Comparison of ENCODE assay signal across 1 cellular context in the genomic region with DNA sequence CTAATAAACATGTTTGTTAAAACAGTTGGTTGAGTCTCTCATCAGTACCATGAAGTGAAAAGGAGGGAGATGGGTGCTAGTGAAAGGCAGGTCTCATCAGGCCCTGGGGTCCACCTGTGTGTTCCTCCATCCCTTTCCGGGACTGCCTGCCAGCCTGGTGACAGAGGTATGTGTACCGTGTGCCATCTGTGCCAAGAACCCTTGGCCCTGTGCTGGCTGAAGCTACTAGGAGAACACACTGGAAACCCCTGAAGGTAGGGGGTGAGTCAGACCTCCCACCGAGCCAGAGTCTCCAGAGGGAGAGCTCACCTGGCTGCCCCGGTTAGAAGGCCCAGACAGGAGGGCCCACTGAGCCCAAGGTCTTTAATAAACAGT.
TF ChIP-seq lines count a peak whose summit lies in the region.

No MANE protein-coding gene starts in this region.

TF ChIP-seq in K562, 482 proteins besides CTCF, POLR2A, EP300 and RAD21 (continued from another document and continues in another):
- TF ChIP-seq ZNF197 (CRISPR knock-in tag; IDR thresholded peaks at IDR 0.05; ENCODE audit: low read depth) (no peak), MECOM (CRISPR knock-in tag; IDR thresholded peaks at IDR 0.05) (no peak), NFATC3 (IDR thresholded peaks at IDR 0.05) (no peak), ZNF717 (CRISPR knock-in tag; IDR thresholded peaks at IDR 0.05) (no peak), CBX5 (IDR thresholded peaks at IDR 0.05; ENCODE audit: borderline replicate concordance, low read depth) (no peak), ASH1L (IDR thresholded peaks at IDR 0.05; ENCODE audit: borderline replicate concordance, low read depth, partially characterized antibody) (no peak), CEBPG (CRISPR knock-in tag; IDR thresholded peaks at IDR 0.05) (no peak), CEBPG (tag; conservative IDR thresholded peaks at IDR 0.05 in 1 of 2, IDR thresholded peaks at IDR 0.05 in 1 of 2) (no peak), ZNF146 (CRISPR knock-in tag; IDR thresholded peaks at IDR 0.05; ENCODE audit: unreplicated experiment) (no peak), MAFF (IDR thresholded peaks at IDR 0.05; ENCODE audit: low read length) (no peak), KLF10 (CRISPR knock-in tag; IDR thresholded peaks at IDR 0.05) (no peak), MAFK (IDR thresholded peaks at IDR 0.05; ENCODE audit: low read length) (no peak), FOXK1 (CRISPR knock-in tag; IDR thresholded peaks at IDR 0.05; ENCODE audit: borderline replicate concordance) (no peak), TAF1 (IDR thresholded peaks at IDR 0.05; ENCODE audit: control insufficient read depth, extremely low read depth, insufficient read depth, low read length, severe bottlenecking) (no peak), ETV6 (IDR thresholded peaks at IDR 0.05; ENCODE audit: borderline replicate concordance in 1 of 2, low read depth in 2 of 2, low read length in 1 of 2) (no peak; a peak in 1 of 4 replicates), ETV6 (CRISPR knock-in tag; IDR thresholded peaks at IDR 0.05; ENCODE audit: borderline replicate concordance) (no peak), BACH1 (tag; IDR thresholded peaks at IDR 0.05) (no peak), RBM15 (IDR thresholded peaks at IDR 0.05; ENCODE audit: insufficient read depth, low read length) (no peak), SUPT5H (IDR thresholded peaks at IDR 0.05) (0 out of 2 replicates have a peak, but pooled peaks have one; percentile 52), DNMT1 (IDR thresholded peaks at IDR 0.05) (no peak; the same call in 1 of the 2 replicates), MAZ (CRISPR knock-in tag; conservative IDR thresholded peaks at IDR 0.05 in 1 of 2, IDR thresholded peaks at IDR 0.05 in 1 of 2) (peak in 1 of 2 experiments; percentile 63; a peak in 2 of 4 replicates), ZNF79 (CRISPR knock-in tag; IDR thresholded peaks at IDR 0.05; ENCODE audit: low read depth) (no peak), ZC3H8 (IDR thresholded peaks at IDR 0.05) (no peak), NFE2L1 (tag; IDR thresholded peaks at IDR 0.05; ENCODE audit: borderline replicate concordance, low read depth) (no peak)
- TF ChIP-seq, protein P1, sequence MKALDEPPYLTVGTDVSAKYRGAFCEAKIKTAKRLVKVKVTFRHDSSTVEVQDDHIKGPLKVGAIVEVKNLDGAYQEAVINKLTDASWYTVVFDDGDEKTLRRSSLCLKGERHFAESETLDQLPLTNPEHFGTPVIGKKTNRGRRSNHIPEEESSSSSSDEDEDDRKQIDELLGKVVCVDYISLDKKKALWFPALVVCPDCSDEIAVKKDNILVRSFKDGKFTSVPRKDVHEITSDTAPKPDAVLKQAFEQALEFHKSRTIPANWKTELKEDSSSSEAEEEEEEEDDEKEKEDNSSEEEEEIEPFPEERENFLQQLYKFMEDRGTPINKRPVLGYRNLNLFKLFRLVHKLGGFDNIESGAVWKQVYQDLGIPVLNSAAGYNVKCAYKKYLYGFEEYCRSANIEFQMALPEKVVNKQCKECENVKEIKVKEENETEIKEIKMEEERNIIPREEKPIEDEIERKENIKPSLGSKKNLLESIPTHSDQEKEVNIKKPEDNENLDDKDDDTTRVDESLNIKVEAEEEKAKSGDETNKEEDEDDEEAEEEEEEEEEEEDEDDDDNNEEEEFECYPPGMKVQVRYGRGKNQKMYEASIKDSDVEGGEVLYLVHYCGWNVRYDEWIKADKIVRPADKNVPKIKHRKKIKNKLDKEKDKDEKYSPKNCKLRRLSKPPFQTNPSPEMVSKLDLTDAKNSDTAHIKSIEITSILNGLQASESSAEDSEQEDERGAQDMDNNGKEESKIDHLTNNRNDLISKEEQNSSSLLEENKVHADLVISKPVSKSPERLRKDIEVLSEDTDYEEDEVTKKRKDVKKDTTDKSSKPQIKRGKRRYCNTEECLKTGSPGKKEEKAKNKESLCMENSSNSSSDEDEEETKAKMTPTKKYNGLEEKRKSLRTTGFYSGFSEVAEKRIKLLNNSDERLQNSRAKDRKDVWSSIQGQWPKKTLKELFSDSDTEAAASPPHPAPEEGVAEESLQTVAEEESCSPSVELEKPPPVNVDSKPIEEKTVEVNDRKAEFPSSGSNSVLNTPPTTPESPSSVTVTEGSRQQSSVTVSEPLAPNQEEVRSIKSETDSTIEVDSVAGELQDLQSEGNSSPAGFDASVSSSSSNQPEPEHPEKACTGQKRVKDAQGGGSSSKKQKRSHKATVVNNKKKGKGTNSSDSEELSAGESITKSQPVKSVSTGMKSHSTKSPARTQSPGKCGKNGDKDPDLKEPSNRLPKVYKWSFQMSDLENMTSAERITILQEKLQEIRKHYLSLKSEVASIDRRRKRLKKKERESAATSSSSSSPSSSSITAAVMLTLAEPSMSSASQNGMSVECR (CRISPR knock-in tag; IDR thresholded peaks at IDR 0.05) = no peak; the same call in 1 of the 2 replicates
- TF ChIP-seq, protein P2, sequence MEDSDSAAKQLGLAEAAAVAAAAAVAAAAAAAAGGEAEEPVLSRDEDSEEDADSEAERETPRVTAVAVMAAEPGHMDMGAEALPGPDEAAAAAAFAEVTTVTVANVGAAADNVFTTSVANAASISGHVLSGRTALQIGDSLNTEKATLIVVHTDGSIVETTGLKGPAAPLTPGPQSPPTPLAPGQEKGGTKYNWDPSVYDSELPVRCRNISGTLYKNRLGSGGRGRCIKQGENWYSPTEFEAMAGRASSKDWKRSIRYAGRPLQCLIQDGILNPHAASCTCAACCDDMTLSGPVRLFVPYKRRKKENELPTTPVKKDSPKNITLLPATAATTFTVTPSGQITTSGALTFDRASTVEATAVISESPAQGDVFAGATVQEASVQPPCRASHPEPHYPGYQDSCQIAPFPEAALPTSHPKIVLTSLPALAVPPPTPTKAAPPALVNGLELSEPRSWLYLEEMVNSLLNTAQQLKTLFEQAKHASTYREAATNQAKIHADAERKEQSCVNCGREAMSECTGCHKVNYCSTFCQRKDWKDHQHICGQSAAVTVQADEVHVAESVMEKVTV (CRISPR knock-in tag; IDR thresholded peaks at IDR 0.05) = no peak
- TF ChIP-seq, protein P3, sequence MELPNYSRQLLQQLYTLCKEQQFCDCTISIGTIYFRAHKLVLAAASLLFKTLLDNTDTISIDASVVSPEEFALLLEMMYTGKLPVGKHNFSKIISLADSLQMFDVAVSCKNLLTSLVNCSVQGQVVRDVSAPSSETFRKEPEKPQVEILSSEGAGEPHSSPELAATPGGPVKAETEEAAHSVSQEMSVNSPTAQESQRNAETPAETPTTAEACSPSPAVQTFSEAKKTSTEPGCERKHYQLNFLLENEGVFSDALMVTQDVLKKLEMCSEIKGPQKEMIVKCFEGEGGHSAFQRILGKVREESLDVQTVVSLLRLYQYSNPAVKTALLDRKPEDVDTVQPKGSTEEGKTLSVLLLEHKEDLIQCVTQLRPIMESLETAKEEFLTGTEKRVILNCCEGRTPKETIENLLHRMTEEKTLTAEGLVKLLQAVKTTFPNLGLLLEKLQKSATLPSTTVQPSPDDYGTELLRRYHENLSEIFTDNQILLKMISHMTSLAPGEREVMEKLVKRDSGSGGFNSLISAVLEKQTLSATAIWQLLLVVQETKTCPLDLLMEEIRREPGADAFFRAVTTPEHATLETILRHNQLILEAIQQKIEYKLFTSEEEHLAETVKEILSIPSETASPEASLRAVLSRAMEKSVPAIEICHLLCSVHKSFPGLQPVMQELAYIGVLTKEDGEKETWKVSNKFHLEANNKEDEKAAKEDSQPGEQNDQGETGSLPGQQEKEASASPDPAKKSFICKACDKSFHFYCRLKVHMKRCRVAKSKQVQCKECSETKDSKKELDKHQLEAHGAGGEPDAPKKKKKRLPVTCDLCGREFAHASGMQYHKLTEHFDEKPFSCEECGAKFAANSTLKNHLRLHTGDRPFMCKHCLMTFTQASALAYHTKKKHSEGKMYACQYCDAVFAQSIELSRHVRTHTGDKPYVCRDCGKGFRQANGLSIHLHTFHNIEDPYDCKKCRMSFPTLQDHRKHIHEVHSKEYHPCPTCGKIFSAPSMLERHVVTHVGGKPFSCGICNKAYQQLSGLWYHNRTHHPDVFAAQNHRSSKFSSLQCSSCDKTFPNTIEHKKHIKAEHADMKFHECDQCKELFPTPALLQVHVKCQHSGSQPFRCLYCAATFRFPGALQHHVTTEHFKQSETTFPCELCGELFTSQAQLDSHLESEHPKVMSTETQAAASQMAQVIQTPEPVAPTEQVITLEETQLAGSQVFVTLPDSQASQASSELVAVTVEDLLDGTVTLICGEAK (IDR thresholded peaks at IDR 0.05) = no peak
- TF ChIP-seq, protein P3 (CRISPR knock-in tag; IDR thresholded peaks at IDR 0.05) = no peak
- TF ChIP-seq, protein P4, sequence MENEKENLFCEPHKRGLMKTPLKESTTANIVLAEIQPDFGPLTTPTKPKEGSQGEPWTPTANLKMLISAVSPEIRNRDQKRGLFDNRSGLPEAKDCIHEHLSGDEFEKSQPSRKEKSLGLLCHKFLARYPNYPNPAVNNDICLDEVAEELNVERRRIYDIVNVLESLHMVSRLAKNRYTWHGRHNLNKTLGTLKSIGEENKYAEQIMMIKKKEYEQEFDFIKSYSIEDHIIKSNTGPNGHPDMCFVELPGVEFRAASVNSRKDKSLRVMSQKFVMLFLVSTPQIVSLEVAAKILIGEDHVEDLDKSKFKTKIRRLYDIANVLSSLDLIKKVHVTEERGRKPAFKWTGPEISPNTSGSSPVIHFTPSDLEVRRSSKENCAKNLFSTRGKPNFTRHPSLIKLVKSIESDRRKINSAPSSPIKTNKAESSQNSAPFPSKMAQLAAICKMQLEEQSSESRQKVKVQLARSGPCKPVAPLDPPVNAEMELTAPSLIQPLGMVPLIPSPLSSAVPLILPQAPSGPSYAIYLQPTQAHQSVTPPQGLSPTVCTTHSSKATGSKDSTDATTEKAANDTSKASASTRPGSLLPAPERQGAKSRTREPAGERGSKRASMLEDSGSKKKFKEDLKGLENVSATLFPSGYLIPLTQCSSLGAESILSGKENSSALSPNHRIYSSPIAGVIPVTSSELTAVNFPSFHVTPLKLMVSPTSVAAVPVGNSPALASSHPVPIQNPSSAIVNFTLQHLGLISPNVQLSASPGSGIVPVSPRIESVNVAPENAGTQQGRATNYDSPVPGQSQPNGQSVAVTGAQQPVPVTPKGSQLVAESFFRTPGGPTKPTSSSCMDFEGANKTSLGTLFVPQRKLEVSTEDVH (IDR thresholded peaks at IDR 0.05; ENCODE audit: low read depth, partially characterized antibody) = no peak
- TF ChIP-seq, protein P5, sequence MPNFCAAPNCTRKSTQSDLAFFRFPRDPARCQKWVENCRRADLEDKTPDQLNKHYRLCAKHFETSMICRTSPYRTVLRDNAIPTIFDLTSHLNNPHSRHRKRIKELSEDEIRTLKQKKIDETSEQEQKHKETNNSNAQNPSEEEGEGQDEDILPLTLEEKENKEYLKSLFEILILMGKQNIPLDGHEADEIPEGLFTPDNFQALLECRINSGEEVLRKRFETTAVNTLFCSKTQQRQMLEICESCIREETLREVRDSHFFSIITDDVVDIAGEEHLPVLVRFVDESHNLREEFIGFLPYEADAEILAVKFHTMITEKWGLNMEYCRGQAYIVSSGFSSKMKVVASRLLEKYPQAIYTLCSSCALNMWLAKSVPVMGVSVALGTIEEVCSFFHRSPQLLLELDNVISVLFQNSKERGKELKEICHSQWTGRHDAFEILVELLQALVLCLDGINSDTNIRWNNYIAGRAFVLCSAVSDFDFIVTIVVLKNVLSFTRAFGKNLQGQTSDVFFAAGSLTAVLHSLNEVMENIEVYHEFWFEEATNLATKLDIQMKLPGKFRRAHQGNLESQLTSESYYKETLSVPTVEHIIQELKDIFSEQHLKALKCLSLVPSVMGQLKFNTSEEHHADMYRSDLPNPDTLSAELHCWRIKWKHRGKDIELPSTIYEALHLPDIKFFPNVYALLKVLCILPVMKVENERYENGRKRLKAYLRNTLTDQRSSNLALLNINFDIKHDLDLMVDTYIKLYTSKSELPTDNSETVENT (CRISPR knock-in tag; IDR thresholded peaks at IDR 0.05) = no peak
- TF ChIP-seq, protein P6, sequence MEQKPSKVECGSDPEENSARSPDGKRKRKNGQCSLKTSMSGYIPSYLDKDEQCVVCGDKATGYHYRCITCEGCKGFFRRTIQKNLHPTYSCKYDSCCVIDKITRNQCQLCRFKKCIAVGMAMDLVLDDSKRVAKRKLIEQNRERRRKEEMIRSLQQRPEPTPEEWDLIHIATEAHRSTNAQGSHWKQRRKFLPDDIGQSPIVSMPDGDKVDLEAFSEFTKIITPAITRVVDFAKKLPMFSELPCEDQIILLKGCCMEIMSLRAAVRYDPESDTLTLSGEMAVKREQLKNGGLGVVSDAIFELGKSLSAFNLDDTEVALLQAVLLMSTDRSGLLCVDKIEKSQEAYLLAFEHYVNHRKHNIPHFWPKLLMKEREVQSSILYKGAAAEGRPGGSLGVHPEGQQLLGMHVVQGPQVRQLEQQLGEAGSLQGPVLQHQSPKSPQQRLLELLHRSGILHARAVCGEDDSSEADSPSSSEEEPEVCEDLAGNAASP (IDR thresholded peaks at IDR 0.05) = no peak
- TF ChIP-seq, protein P7, sequence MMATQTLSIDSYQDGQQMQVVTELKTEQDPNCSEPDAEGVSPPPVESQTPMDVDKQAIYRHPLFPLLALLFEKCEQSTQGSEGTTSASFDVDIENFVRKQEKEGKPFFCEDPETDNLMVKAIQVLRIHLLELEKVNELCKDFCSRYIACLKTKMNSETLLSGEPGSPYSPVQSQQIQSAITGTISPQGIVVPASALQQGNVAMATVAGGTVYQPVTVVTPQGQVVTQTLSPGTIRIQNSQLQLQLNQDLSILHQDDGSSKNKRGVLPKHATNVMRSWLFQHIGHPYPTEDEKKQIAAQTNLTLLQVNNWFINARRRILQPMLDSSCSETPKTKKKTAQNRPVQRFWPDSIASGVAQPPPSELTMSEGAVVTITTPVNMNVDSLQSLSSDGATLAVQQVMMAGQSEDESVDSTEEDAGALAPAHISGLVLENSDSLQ (IDR thresholded peaks at IDR 0.05) = no peak
